Comparison of ENCODE assay signal across 27 cellular contexts in genomic region chr9:95645579-95645978, GRCh38.
DNase-seq lines count a peak whose midpoint lies in the region; ATAC-seq, FAIRE-seq and TF ChIP-seq lines count a peak whose summit lies in the region.
"Had no signal": no experiment of that assay in that cellular context is flagged by ENCODE, and none has a peak within 500 bp of the region (broad histone marks: within the 10 kb centered on the region; RNA-seq: fewer than 3 reads in every experiment).

No MANE protein-coding gene starts in this region.

- BruUV-seq in HepG2 (replicated peaks; lab: Mats Ljungman, UMichigan) (no TSS peak), IMR-90 (replicated peaks; lab: Mats Ljungman, UMichigan) (no TSS peak), K562 (replicated peaks; lab: Mats Ljungman, UMichigan) (no TSS peak)

- in situ Hi-C loops in HepG2 (cut with HindIII; ENCODE audit: extremely low pct_ligation_motif_present, low pct_unique_long_range_greater_than_20kb) (no loop called here), IMR-90 (cut with MboI; ENCODE audit: low sequenced_read_pairs) (no loop called here), K562 (cut with MboI) (no loop called here), GM23248 (cut with MboI) (no loop called here)

- no peak overlapping the region for H3K4me3 Mint-ChIP-seq in osteocyte (ENCODE audit: unreplicated experiment)
- H3K4me3 Mint-ChIP-seq in activated CD4-positive, alpha-beta T cell treated with anti-CD3 and anti-CD28 coated beads, Interleukin-2, amount 10 ng/mL, durations not matched to agents 7 days and 5 days: no peak overlapping the region
- H3K4me3 Mint-ChIP-seq: CD14-positive monocyte; CD4-positive, alpha-beta memory T cell; CD4-positive, CD25-positive, alpha-beta regulatory T cell; CD8-positive, alpha-beta memory T cell had no signal

- TF ChIP-seq POLR2A in HepG2 (IDR thresholded peaks at IDR 0.05; ENCODE audit: insufficient read depth in 1 of 2, low read depth in 2 of 2, low read length in 2 of 2) (no peak), right lobe of liver (IDR thresholded peaks at IDR 0.05) (no peak), IMR-90 (IDR thresholded peaks at IDR 0.05; ENCODE audit: low read depth, low read length) (no peak), K562 (conservative IDR thresholded peaks at IDR 0.05) (no peak)

- H4K91ac ChIP-seq in IMR-90 (ENCODE audit: insufficient read depth, low read depth, low read length): no peak overlapping the region

- H3F3A ChIP-seq in GM23248 (ENCODE audit: insufficient read depth): 0 out of 2 replicates have a peak, but pooled peaks cover 7% of the 10 kb centered on the region

- H2BK120ac ChIP-seq in IMR-90 (ENCODE audit: low read depth, low read length): no peak overlapping the region

- no peaks in the 10 kb centered on the region for H3K9me3 ChIP-seq in HepG2 (ENCODE audit: low read length)
- H3K9me3 ChIP-seq in right lobe of liver: no peaks in the 10 kb centered on the region
- H3K9me3 ChIP-seq in IMR-90 (ENCODE audit: control insufficient read depth, insufficient read depth, low read length): peaks cover 2% of the 10 kb centered on the region; the same call in 1 of the 2 replicates
- no peaks in the 10 kb centered on the region for H3K9me3 ChIP-seq in K562 (replicated peaks; ENCODE audit: control insufficient read depth, insufficient read depth, low read depth, low read length)
- no peaks in the 10 kb centered on the region for H3K9me3 ChIP-seq in GM23248 (ENCODE audit: low read depth)
- H3K9me3 ChIP-seq: BE2C, BLaER1 had no signal

- TF ChIP-seq EP300 in HepG2 (IDR thresholded peaks at IDR 0.05; ENCODE audit: low read depth in 2 of 2, low read length in 2 of 2): no peak
- TF ChIP-seq EP300 in HepG2 (CRISPR knock-in tag; IDR thresholded peaks at IDR 0.05; ENCODE audit: borderline replicate concordance): no peak
- no peak for TF ChIP-seq EP300 in K562 (IDR thresholded peaks at IDR 0.05; ENCODE audit: low read length)

- H3K4me1 ChIP-seq in HepG2 (ENCODE audit: insufficient read depth, low read length) (no peaks in the 10 kb centered on the region), right lobe of liver (no peaks in the 10 kb centered on the region), IMR-90 (ENCODE audit: control insufficient read depth, insufficient read depth, low read length) (no peaks in the 10 kb centered on the region), K562 (replicated peaks in 1 of 2; ENCODE audit: control insufficient read depth in 2 of 2, insufficient read depth in 2 of 2, low read length in 2 of 2) (no peaks in the 10 kb centered on the region), GM23248 (ENCODE audit: insufficient read depth) (0 out of 2 replicates have a peak, but pooled peaks cover 4% of the 10 kb centered on the region)
- H3K4me1 ChIP-seq: BLaER1 had no signal

- H3K79me1 ChIP-seq in IMR-90 (ENCODE audit: low read depth in 1 of 2, low read length in 2 of 2): no peaks in the 10 kb centered on the region

- no peak overlapping the region for H3K56ac ChIP-seq in IMR-90 (ENCODE audit: extremely low read depth, insufficient read depth, low read length)

- peaks cover 2% of the 10 kb centered on the region for H3K36me3 Mint-ChIP-seq in osteocyte (ENCODE audit: unreplicated experiment)
- no peaks in the 10 kb centered on the region for H3K36me3 Mint-ChIP-seq in activated CD4-positive, alpha-beta T cell treated with anti-CD3 and anti-CD28 coated beads, Interleukin-2, amount 10 ng/mL, durations not matched to agents 7 days and 5 days (ENCODE audit: low read depth)
- H3K36me3 Mint-ChIP-seq: CD14-positive monocyte; CD4-positive, alpha-beta memory T cell; CD4-positive, CD25-positive, alpha-beta regulatory T cell had no signal

- no peak overlapping the region for H3K27ac Mint-ChIP-seq in osteocyte (ENCODE audit: unreplicated experiment)
- H3K27ac Mint-ChIP-seq in activated CD4-positive, alpha-beta T cell treated with anti-CD3 and anti-CD28 coated beads, Interleukin-2, amount 10 ng/mL, durations not matched to agents 7 days and 5 days: no peak overlapping the region
- H3K27ac Mint-ChIP-seq: CD14-positive monocyte; CD4-positive, alpha-beta memory T cell; CD8-positive, alpha-beta memory T cell had no signal

- H3K23ac ChIP-seq in IMR-90 (ENCODE audit: low read depth, low read length): no peak overlapping the region

- POLR2A ChIA-PET in HepG2 (lab: Yijun Ruan, JAX) (no interaction called here), IMR-90 (lab: Charles Lee; ENCODE audit: unreplicated experiment) (no interaction called here), K562 (lab: Yijun Ruan, JAX) (no interaction called here)
- POLR2A ChIA-PET in activated CD4-positive, alpha-beta T cell treated with anti-CD3 and anti-CD28 coated beads, Interleukin-2, amount 10 ng/mL, durations not matched to agents 7 days and 5 days (lab: Charles Lee): no interaction called here

- no peak for DNase-seq in HepG2 (ENCODE audit: low spot score)
- no peak for DNase-seq in right lobe of liver
- DNase-seq in IMR-90: no peak
- no peak for DNase-seq in K562 (ENCODE audit: extremely low read depth in 1 of 4, low spot score in 3 of 4)
- DNase-seq in osteocyte (ENCODE audit: extremely low spot score, unreplicated experiment): peak; percentile 23
- no peak for DNase-seq in SK-N-DZ (ENCODE audit: low spot score)
- DNase-seq in GM23248: no peak
- DNase-seq in activated CD4-positive, alpha-beta T cell treated with anti-CD3 and anti-CD28 coated beads, Interleukin-2, amount 10 ng/mL, durations not matched to agents 7 days and 5 days: no peak
- DNase-seq: ACHN; BE2C; C1 segment of cervical spinal cord; CD4-positive, alpha-beta memory T cell; CD4-positive, CD25-positive, alpha-beta regulatory T cell; CD8-positive, alpha-beta memory T cell; COR-L47; DMS 273 treated with DMSO at 0.1 percent for 48 hours; DMS153; DMS53; DMS79; DND-41; GDM1 had no signal

- H2AK5ac ChIP-seq in IMR-90 (ENCODE audit: low read depth, low read length): no peak overlapping the region

- no peak overlapping the region for H2AK9ac ChIP-seq in IMR-90 (replicated peaks; ENCODE audit: low read depth, low read length, poor library complexity)

- TF ChIP-seq CTCF in HepG2 (CRISPR knock-in tag; IDR thresholded peaks at IDR 0.05) (no peak), right lobe of liver (IDR thresholded peaks at IDR 0.05) (no peak), IMR-90 (conservative IDR thresholded peaks at IDR 0.05; ENCODE audit: low read depth, low read length) (no peak), K562 (IDR thresholded peaks at IDR 0.05 in 2 of 3, conservative IDR thresholded peaks at IDR 0.05 in 1 of 3; ENCODE audit: insufficient read depth in 2 of 3, low read depth in 1 of 3, low read length in 3 of 3) (no peak), osteocyte (IDR thresholded peaks at IDR 0.05) (no peak)

- no peak for TF ChIP-seq RAD21 in HepG2 (CRISPR knock-in tag; IDR thresholded peaks at IDR 0.05)
- no peak for TF ChIP-seq RAD21 in IMR-90 (IDR thresholded peaks at IDR 0.05; ENCODE audit: low read length)
- TF ChIP-seq RAD21 in K562 (CRISPR knock-in tag; conservative IDR thresholded peaks at IDR 0.05 in 1 of 2, IDR thresholded peaks at IDR 0.05 in 1 of 2): no peak

- H4K20me1 ChIP-seq in HepG2 (ENCODE audit: insufficient read depth, low read length): no peaks in the 10 kb centered on the region
- H4K20me1 ChIP-seq in IMR-90 (ENCODE audit: insufficient read depth, low read length): no peaks in the 10 kb centered on the region
- no peaks in the 10 kb centered on the region for H4K20me1 ChIP-seq in K562 (replicated peaks; ENCODE audit: control insufficient read depth, insufficient read depth, low read length)
- H4K20me1 ChIP-seq in GM23248 (ENCODE audit: insufficient read depth): no peaks in the 10 kb centered on the region
- H4K20me1 ChIP-seq: BLaER1 had no signal

- H3K27me3 ChIP-seq in HepG2 (ENCODE audit: control insufficient read depth in 1 of 2, insufficient read depth in 2 of 2, low read length in 2 of 2): no peaks in the 10 kb centered on the region
- no peaks in the 10 kb centered on the region for H3K27me3 ChIP-seq in right lobe of liver
- H3K27me3 ChIP-seq in IMR-90 (ENCODE audit: control insufficient read depth, insufficient read depth, low read length): peaks cover 2% of the 10 kb centered on the region; the same call in 1 of the 2 replicates
- H3K27me3 ChIP-seq in K562 (ENCODE audit: control insufficient read depth in 2 of 2, insufficient read depth in 2 of 2, low read length in 2 of 2): peaks cover 10 to 14% of the 10 kb centered on the region in 2 experiments; a peak in 4 of 5 replicates
- H3K27me3 ChIP-seq in GM23248 (replicated peaks; ENCODE audit: insufficient read depth): no peaks in the 10 kb centered on the region
- H3K27me3 ChIP-seq: BE2C, BLaER1 had no signal

- H3K36me3 ChIP-seq in HepG2 (replicated peaks in 1 of 2; ENCODE audit: control insufficient read depth in 1 of 2, insufficient read depth in 2 of 2, low read length in 2 of 2) (no peaks in the 10 kb centered on the region), right lobe of liver (no peaks in the 10 kb centered on the region), IMR-90 (ENCODE audit: control insufficient read depth, insufficient read depth, low read length) (no peaks in the 10 kb centered on the region), K562 (ENCODE audit: control insufficient read depth, insufficient read depth, low read length) (no peaks in the 10 kb centered on the region), GM23248 (ENCODE audit: low read depth) (no peaks in the 10 kb centered on the region)
- H3K36me3 ChIP-seq: BE2C, BLaER1 had no signal

- peaks cover 23% of the 10 kb centered on the region for H3K4me1 Mint-ChIP-seq in osteocyte (ENCODE audit: unreplicated experiment)
- H3K4me1 Mint-ChIP-seq in activated CD4-positive, alpha-beta T cell treated with anti-CD3 and anti-CD28 coated beads, Interleukin-2, amount 10 ng/mL, durations not matched to agents 7 days and 5 days: no peaks in the 10 kb centered on the region
- H3K4me1 Mint-ChIP-seq: CD14-positive monocyte; CD4-positive, alpha-beta memory T cell; CD4-positive, CD25-positive, alpha-beta regulatory T cell had no signal

- H2BK15ac ChIP-seq in IMR-90 (ENCODE audit: low read depth, low read length): no peak overlapping the region

- 17% methylated on average over 2 of the region's 2 CpGs for WGBS in HepG2 (ENCODE audit: low lambda C conversion rate)
- 83% methylated on average over 1 of the region's 2 CpGs for WGBS in right lobe of liver (ENCODE audit: insufficient coverage, low coverage, low lambda C conversion rate, missing lambda C conversion rate)
- WGBS in IMR-90 (ENCODE audit: extremely low coverage in 2 of 2, insufficient read length in 1 of 2), 2 experiments: no CpG with 5 or more reads among the region's 2 CpGs
- 0% methylated on average over 2 of the region's 2 CpGs for WGBS in K562 (ENCODE audit: insufficient coverage, low coverage, missing lambda C conversion rate)
- WGBS in GM23248 (ENCODE audit: low coverage in 1 of 2, low lambda C conversion rate in 2 of 2, missing lambda C conversion rate in 2 of 2), 2 experiments: 45 to 50% methylated on average over 2 of the region's 2 CpGs

- no peak overlapping the region for H4K5ac ChIP-seq in IMR-90 (ENCODE audit: low read depth, low read length)

- H3K14ac ChIP-seq in IMR-90 (replicated peaks; ENCODE audit: low read depth, low read length): no peak overlapping the region

- H3K27me3 Mint-ChIP-seq in osteocyte (ENCODE audit: unreplicated experiment): peaks cover 17% of the 10 kb centered on the region
- no peaks in the 10 kb centered on the region for H3K27me3 Mint-ChIP-seq in activated CD4-positive, alpha-beta T cell treated with anti-CD3 and anti-CD28 coated beads, Interleukin-2, amount 10 ng/mL, durations not matched to agents 7 days and 5 days
- H3K27me3 Mint-ChIP-seq: CD8-positive, alpha-beta memory T cell had no signal

- H3K79me2 ChIP-seq in HepG2 (ENCODE audit: insufficient read depth, low read length) (no peaks in the 10 kb centered on the region), K562 (ENCODE audit: control insufficient read depth, insufficient read depth, low read length) (no peaks in the 10 kb centered on the region), GM23248 (ENCODE audit: insufficient read depth) (no peaks in the 10 kb centered on the region)

- CTCF ChIA-PET in HepG2 (lab: Yijun Ruan, JAX; ENCODE audit: low intra/inter-chr PET ratio, low total read pairs): no interaction called here
- CTCF ChIA-PET in IMR-90 (lab: Yijun Ruan, JAX): no interaction called here
- CTCF ChIA-PET in K562 (lab: Yijun Ruan, JAX; ENCODE audit: low intra/inter-chr PET ratio): no interaction called here
- CTCF ChIA-PET in activated CD4-positive, alpha-beta T cell treated with anti-CD3 and anti-CD28 coated beads, Interleukin-2, amount 10 ng/mL, durations not matched to agents 7 days and 5 days (lab: Charles Lee): interaction anchor here (0.9 kb wide), 1 partner anchor 32 kb away, joined by 3 read pairs; no protein-coding TSS in a partner anchor

- ATAC-seq in HepG2 (no peak), right lobe of liver (no peak), IMR-90 (ENCODE audit: low read depth) (no peak), K562 (no peak)
- ATAC-seq: GM12878 had no signal

- H3K4me3 ChIP-seq in HepG2 (replicated peaks in 1 of 3; ENCODE audit: insufficient read depth in 1 of 3, low read depth in 2 of 3, low read length in 3 of 3) (no peak overlapping the region), right lobe of liver (no peak overlapping the region), IMR-90 (ENCODE audit: insufficient read depth, low read depth, low read length) (no peak overlapping the region), K562 (no peak overlapping the region), GM23248 (no peak overlapping the region)
- H3K4me3 ChIP-seq: BLaER1, GM12878 had no signal

- no peak overlapping the region for H3K18ac ChIP-seq in IMR-90 (ENCODE audit: low read depth, low read length)

- FAIRE-seq in HepG2 (lab: Jason Lieb, UNC) (no peak), K562 (lab: Jason Lieb, UNC) (no peak)
- FAIRE-seq: GM12878, GM12892, GM18507 had no signal

- H2AFZ ChIP-seq in HepG2 (ENCODE audit: low read length) (no peak overlapping the region), IMR-90 (replicated peaks; ENCODE audit: low read length, poor library complexity) (no peak overlapping the region), K562 (ENCODE audit: low read depth, low read length) (no peak overlapping the region), GM23248 (no peak overlapping the region)

- H3K9me3 Mint-ChIP-seq in osteocyte (ENCODE audit: unreplicated experiment): no peaks in the 10 kb centered on the region
- H3K9me3 Mint-ChIP-seq in activated CD4-positive, alpha-beta T cell treated with anti-CD3 and anti-CD28 coated beads, Interleukin-2, amount 10 ng/mL, durations not matched to agents 7 days and 5 days: no peaks in the 10 kb centered on the region

- no peaks in the 10 kb centered on the region for H3K9me2 ChIP-seq in GM23248 (ENCODE audit: insufficient read depth)

- no peak overlapping the region for H4K8ac ChIP-seq in IMR-90 (ENCODE audit: low read depth in 2 of 2, low read length in 2 of 2)

- H3K9ac ChIP-seq in HepG2 (ENCODE audit: insufficient read depth, low read depth, low read length) (no peak overlapping the region), IMR-90 (ENCODE audit: low read depth, low read length) (no peak overlapping the region), K562 (ENCODE audit: insufficient read depth in 1 of 2, low read depth in 2 of 2, low read length in 2 of 2) (no peak overlapping the region), GM23248 (no peak overlapping the region)
- H3K9ac ChIP-seq: BLaER1 had no signal

- intact Hi-C loops in HepG2 (cut with micrococcal nuclease; ENCODE audit: unreplicated experiment) (no loop called here), right lobe of liver (cut with DNase I) (no loop called here), IMR-90 (cut with micrococcal nuclease) (no loop called here), K562 (cut with micrococcal nuclease) (no loop called here)

- H3K9me1 ChIP-seq in IMR-90 (ENCODE audit: insufficient read depth, low read length) (no peaks in the 10 kb centered on the region), K562 (ENCODE audit: control insufficient read depth, insufficient read depth, low read length) (no peaks in the 10 kb centered on the region)

- H2BK5ac ChIP-seq in IMR-90 (ENCODE audit: low read depth, low read length, poor library complexity, severe bottlenecking): no peak overlapping the region

- dilution Hi-C loops in IMR-90 (cut with HindIII; ENCODE audit: low sequenced_read_pairs, unreplicated experiment): no loop called here

- H3K4me2 ChIP-seq in HepG2 (ENCODE audit: low read depth, low read length): no peak overlapping the region
- H3K4me2 ChIP-seq in IMR-90 (ENCODE audit: low read depth, low read length): no peak overlapping the region
- no peak overlapping the region for H3K4me2 ChIP-seq in K562 (ENCODE audit: insufficient read depth, low read length)
- no peak overlapping the region for H3K4me2 ChIP-seq in GM23248 (ENCODE audit: unreplicated experiment)
- H3K4me2 ChIP-seq: BLaER1 had no signal

- no peak overlapping the region for H3K27ac ChIP-seq in HepG2 (ENCODE audit: extremely low read length, insufficient read depth, low read length)
- H3K27ac ChIP-seq in right lobe of liver: no peak overlapping the region
- no peak overlapping the region for H3K27ac ChIP-seq in IMR-90 (ENCODE audit: insufficient read depth, low read length)
- H3K27ac ChIP-seq in K562 (ENCODE audit: extremely low read depth, low read depth, low read length): no peak overlapping the region
- H3K27ac ChIP-seq in GM23248: no peak overlapping the region
- H3K27ac ChIP-seq: 22Rv1, BLaER1 had no signal

- H3K4ac ChIP-seq in IMR-90 (ENCODE audit: low read depth, low read length): no peak overlapping the region

- H2BK20ac ChIP-seq in IMR-90 (ENCODE audit: low read depth, low read length): no peak overlapping the region

Comparison
In these comparisons a context has a peak if more than half of its experiments do, and no peak if none do; other contexts are left out.
1. Of the 241 proteins assayed by ChIP-seq in both HepG2 and K562: peak only in HepG2: none; only in K562: MAFG; in both: MAFF and MAFK; in neither: 238.